1 cellular context compared by ENCODE assay signal in the genomic region with DNA sequence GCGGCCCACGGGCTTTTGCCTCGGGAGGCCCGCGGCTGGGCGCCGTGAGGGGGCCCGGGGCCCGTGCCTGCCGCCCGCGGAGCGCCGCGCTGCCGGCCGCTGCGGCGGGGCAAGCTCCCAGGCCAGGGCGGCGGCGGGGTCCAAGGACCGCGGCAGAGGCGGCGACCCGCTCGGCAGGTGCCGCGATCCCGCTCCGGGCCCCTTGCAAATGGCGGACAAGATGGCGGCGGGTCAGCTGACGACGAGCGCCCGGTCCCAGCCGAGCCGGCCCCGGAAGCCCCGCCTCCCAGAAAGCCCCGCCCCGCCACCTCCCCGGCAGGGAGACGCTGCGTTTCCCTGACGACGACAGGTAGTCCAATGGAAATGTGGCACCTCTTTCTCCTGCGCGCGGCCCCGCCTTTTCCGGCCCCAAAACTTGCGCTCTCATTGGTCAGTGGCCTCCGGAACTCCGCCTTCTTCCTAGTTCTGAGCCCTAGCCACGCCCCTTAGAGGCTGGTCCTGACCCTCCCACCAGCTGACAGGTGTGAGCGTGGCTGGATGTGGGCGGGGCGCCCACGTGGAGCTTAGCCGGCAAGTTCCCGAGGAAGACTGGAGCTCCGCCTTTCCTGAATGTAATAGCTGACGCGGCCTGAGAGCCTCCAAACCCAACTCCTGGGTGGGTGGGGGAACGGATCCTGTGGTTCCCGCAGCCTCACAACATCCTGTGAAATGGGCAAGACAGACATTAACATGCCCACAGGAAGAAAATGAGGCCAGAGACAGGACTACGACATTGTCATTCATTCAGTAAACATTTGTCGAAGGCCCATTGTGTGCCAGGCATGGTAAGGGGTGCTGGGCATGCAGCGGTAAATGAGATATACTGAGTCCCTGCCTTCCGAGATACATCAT.
TF ChIP-seq lines count a peak whose summit lies in the region.

A gene (minus strand): TSS at position 228 of the 891 bp plus-strand sequence. CDS start 232 bp downstream, outside the sequence.

TF ChIP-seq in HepG2, 621 proteins besides CTCF, POLR2A, EP300 and RAD21 (continued from another document and continues in another):
- TF ChIP-seq PHB2 (IDR thresholded peaks at IDR 0.05; ENCODE audit: partially characterized antibody) (no peak), KLF6 (CRISPR knock-in tag; IDR thresholded peaks at IDR 0.05) (peak; percentile 73), SRY (CRISPR knock-in tag; IDR thresholded peaks at IDR 0.05) (no peak), BRD4 (CRISPR knock-in tag; IDR thresholded peaks at IDR 0.05) (no peak), ARHGAP35 (CRISPR knock-in tag; IDR thresholded peaks at IDR 0.05; ENCODE audit: borderline replicate concordance) (no peak), ZNF615 (CRISPR knock-in tag; IDR thresholded peaks at IDR 0.05; ENCODE audit: borderline replicate concordance) (no peak), SMAD3 (CRISPR knock-in tag; IDR thresholded peaks at IDR 0.05) (no peak), ZBTB8A (CRISPR knock-in tag; IDR thresholded peaks at IDR 0.05; ENCODE audit: borderline replicate concordance, low read depth) (no peak), ZBTB38 (CRISPR knock-in tag; IDR thresholded peaks at IDR 0.05) (no peak), ISX (CRISPR knock-in tag; conservative IDR thresholded peaks at IDR 0.05) (no peak), TCF7L2 (IDR thresholded peaks at IDR 0.05; ENCODE audit: low read depth, low read length) (no peak), HES4 (CRISPR knock-in tag; IDR thresholded peaks at IDR 0.05; ENCODE audit: borderline replicate concordance) (no peak), ZNF207 (IDR thresholded peaks at IDR 0.05; ENCODE audit: borderline replicate concordance) (no peak), FOSL1 (CRISPR knock-in tag; IDR thresholded peaks at IDR 0.05; ENCODE audit: borderline replicate concordance) (no peak), ZNF703 (CRISPR knock-in tag; IDR thresholded peaks at IDR 0.05; ENCODE audit: borderline replicate concordance) (no peak), FOXK2 (IDR thresholded peaks at IDR 0.05) (peak; percentile 68; the same call in 1 of the 2 replicates), FOXA1 (IDR thresholded peaks at IDR 0.05) (no peak), FOXA1 (CRISPR knock-in tag; IDR thresholded peaks at IDR 0.05) (0 out of 2 replicates have a peak, but pooled peaks have one; percentile 2), ZNF570 (CRISPR knock-in tag; IDR thresholded peaks at IDR 0.05; ENCODE audit: borderline replicate concordance) (no peak), GTF2F1 (IDR thresholded peaks at IDR 0.05; ENCODE audit: low read length) (no peak), ARNT (IDR thresholded peaks at IDR 0.05) (no peak), PRPF4 (IDR thresholded peaks at IDR 0.05; ENCODE audit: low read depth, low read length, poor library complexity, severe bottlenecking) (no peak), RFX5 (IDR thresholded peaks at IDR 0.05; ENCODE audit: low read depth, low read length) (peak; percentile 53), BORCS8-MEF2B (CRISPR knock-in tag; IDR thresholded peaks at IDR 0.05) (no peak), ZNF253 (CRISPR knock-in tag; IDR thresholded peaks at IDR 0.05; ENCODE audit: borderline replicate concordance) (no peak), HOXA5 (CRISPR knock-in tag; IDR thresholded peaks at IDR 0.05) (no peak), ZNF775 (CRISPR knock-in tag; IDR thresholded peaks at IDR 0.05; ENCODE audit: borderline replicate concordance) (no peak), ADNP (CRISPR knock-in tag; IDR thresholded peaks at IDR 0.05) (peak; percentile 67; the same call in 1 of the 2 replicates), RBFOX2 (IDR thresholded peaks at IDR 0.05; ENCODE audit: low read depth, low read length) (peak; percentile 76), NR2F6 (IDR thresholded peaks at IDR 0.05) (no peak), NR2F6 (CRISPR knock-in tag; IDR thresholded peaks at IDR 0.05) (0 out of 2 replicates have a peak, but pooled peaks have one; percentile 10), CREB1 (IDR thresholded peaks at IDR 0.05) (peak; percentile 79), CREB1 (CRISPR knock-in tag; IDR thresholded peaks at IDR 0.05) (peak; percentile 78), ZNF205 (CRISPR knock-in tag; IDR thresholded peaks at IDR 0.05) (0 out of 2 replicates have a peak, but pooled peaks have one; percentile 26), ZNF17 (CRISPR knock-in tag; IDR thresholded peaks at IDR 0.05) (no peak), DMAP1 (CRISPR knock-in tag; IDR thresholded peaks at IDR 0.05) (peak; percentile 36; the same call in 1 of the 2 replicates), SYNCRIP (IDR thresholded peaks at IDR 0.05; ENCODE audit: insufficient read depth, low read depth, low read length) (no peak), SSRP1 (CRISPR knock-in tag; IDR thresholded peaks at IDR 0.05) (no peak), EHMT2 (IDR thresholded peaks at IDR 0.05; ENCODE audit: borderline replicate concordance, low read depth, low read length) (no peak), SMARCE1 (IDR thresholded peaks at IDR 0.05; ENCODE audit: borderline replicate concordance) (no peak), ATF7 (IDR thresholded peaks at IDR 0.05) (no peak), ATF7 (CRISPR knock-in tag; IDR thresholded peaks at IDR 0.05) (no peak), RNF2 (conservative IDR thresholded peaks at IDR 0.05; ENCODE audit: low read depth) (no peak), NPAS2 (CRISPR knock-in tag; IDR thresholded peaks at IDR 0.05; ENCODE audit: borderline replicate concordance) (no peak)
- TF ChIP-seq, protein P1, sequence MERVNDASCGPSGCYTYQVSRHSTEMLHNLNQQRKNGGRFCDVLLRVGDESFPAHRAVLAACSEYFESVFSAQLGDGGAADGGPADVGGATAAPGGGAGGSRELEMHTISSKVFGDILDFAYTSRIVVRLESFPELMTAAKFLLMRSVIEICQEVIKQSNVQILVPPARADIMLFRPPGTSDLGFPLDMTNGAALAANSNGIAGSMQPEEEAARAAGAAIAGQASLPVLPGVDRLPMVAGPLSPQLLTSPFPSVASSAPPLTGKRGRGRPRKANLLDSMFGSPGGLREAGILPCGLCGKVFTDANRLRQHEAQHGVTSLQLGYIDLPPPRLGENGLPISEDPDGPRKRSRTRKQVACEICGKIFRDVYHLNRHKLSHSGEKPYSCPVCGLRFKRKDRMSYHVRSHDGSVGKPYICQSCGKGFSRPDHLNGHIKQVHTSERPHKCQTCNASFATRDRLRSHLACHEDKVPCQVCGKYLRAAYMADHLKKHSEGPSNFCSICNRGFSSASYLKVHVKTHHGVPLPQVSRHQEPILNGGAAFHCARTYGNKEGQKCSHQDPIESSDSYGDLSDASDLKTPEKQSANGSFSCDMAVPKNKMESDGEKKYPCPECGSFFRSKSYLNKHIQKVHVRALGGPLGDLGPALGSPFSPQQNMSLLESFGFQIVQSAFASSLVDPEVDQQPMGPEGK (CRISPR knock-in tag; IDR thresholded peaks at IDR 0.05) = 0 out of 2 replicates have a peak, but pooled peaks have one; percentile 21
- TF ChIP-seq, protein P2, sequence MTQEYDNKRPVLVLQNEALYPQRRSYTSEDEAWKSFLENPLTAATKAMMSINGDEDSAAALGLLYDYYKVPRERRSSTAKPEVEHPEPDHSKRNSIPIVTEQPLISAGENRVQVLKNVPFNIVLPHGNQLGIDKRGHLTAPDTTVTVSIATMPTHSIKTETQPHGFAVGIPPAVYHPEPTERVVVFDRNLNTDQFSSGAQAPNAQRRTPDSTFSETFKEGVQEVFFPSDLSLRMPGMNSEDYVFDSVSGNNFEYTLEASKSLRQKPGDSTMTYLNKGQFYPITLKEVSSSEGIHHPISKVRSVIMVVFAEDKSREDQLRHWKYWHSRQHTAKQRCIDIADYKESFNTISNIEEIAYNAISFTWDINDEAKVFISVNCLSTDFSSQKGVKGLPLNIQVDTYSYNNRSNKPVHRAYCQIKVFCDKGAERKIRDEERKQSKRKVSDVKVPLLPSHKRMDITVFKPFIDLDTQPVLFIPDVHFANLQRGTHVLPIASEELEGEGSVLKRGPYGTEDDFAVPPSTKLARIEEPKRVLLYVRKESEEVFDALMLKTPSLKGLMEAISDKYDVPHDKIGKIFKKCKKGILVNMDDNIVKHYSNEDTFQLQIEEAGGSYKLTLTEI (CRISPR knock-in tag; conservative IDR thresholded peaks at IDR 0.05) = no peak
- TF ChIP-seq, protein P3, sequence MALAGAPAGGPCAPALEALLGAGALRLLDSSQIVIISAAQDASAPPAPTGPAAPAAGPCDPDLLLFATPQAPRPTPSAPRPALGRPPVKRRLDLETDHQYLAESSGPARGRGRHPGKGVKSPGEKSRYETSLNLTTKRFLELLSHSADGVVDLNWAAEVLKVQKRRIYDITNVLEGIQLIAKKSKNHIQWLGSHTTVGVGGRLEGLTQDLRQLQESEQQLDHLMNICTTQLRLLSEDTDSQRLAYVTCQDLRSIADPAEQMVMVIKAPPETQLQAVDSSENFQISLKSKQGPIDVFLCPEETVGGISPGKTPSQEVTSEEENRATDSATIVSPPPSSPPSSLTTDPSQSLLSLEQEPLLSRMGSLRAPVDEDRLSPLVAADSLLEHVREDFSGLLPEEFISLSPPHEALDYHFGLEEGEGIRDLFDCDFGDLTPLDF (CRISPR knock-in tag; IDR thresholded peaks at IDR 0.05) = no peak
- TF ChIP-seq, protein P4, sequence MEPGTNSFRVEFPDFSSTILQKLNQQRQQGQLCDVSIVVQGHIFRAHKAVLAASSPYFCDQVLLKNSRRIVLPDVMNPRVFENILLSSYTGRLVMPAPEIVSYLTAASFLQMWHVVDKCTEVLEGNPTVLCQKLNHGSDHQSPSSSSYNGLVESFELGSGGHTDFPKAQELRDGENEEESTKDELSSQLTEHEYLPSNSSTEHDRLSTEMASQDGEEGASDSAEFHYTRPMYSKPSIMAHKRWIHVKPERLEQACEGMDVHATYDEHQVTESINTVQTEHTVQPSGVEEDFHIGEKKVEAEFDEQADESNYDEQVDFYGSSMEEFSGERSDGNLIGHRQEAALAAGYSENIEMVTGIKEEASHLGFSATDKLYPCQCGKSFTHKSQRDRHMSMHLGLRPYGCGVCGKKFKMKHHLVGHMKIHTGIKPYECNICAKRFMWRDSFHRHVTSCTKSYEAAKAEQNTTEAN (CRISPR knock-in tag; conservative IDR thresholded peaks at IDR 0.05) = no peak
- TF ChIP-seq, protein P5, sequence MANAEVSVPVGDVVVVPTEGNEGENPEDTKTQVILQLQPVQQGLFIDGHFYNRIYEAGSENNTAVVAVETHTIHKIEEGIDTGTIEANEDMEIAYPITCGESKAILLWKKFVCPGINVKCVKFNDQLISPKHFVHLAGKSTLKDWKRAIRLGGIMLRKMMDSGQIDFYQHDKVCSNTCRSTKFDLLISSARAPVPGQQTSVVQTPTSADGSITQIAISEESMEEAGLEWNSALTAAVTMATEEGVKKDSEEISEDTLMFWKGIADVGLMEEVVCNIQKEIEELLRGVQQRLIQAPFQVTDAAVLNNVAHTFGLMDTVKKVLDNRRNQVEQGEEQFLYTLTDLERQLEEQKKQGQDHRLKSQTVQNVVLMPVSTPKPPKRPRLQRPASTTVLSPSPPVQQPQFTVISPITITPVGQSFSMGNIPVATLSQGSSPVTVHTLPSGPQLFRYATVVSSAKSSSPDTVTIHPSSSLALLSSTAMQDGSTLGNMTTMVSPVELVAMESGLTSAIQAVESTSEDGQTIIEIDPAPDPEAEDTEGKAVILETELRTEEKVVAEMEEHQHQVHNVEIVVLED (CRISPR knock-in tag; IDR thresholded peaks at IDR 0.05; ENCODE audit: borderline replicate concordance) = peak; percentile 71; the same call in 1 of the 2 replicates
- TF ChIP-seq, protein P6, sequence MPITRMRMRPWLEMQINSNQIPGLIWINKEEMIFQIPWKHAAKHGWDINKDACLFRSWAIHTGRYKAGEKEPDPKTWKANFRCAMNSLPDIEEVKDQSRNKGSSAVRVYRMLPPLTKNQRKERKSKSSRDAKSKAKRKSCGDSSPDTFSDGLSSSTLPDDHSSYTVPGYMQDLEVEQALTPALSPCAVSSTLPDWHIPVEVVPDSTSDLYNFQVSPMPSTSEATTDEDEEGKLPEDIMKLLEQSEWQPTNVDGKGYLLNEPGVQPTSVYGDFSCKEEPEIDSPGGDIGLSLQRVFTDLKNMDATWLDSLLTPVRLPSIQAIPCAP (CRISPR knock-in tag; IDR thresholded peaks at IDR 0.05; ENCODE audit: low read depth) = no peak
- TF ChIP-seq, protein P7, sequence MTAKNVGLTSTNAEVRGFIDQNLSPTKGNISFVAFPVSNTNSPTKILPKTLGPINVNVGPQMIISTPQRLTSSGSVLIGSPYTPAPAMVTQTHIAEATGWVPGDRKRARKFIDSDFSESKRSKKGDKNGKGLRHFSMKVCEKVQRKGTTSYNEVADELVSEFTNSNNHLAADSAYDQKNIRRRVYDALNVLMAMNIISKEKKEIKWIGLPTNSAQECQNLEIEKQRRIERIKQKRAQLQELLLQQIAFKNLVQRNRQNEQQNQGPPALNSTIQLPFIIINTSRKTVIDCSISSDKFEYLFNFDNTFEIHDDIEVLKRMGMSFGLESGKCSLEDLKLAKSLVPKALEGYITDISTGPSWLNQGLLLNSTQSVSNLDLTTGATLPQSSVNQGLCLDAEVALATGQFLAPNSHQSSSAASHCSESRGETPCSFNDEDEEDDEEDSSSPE (CRISPR knock-in tag; IDR thresholded peaks at IDR 0.05) = peak; percentile 28; the same call in 1 of the 2 replicates
- TF ChIP-seq, protein P8, sequence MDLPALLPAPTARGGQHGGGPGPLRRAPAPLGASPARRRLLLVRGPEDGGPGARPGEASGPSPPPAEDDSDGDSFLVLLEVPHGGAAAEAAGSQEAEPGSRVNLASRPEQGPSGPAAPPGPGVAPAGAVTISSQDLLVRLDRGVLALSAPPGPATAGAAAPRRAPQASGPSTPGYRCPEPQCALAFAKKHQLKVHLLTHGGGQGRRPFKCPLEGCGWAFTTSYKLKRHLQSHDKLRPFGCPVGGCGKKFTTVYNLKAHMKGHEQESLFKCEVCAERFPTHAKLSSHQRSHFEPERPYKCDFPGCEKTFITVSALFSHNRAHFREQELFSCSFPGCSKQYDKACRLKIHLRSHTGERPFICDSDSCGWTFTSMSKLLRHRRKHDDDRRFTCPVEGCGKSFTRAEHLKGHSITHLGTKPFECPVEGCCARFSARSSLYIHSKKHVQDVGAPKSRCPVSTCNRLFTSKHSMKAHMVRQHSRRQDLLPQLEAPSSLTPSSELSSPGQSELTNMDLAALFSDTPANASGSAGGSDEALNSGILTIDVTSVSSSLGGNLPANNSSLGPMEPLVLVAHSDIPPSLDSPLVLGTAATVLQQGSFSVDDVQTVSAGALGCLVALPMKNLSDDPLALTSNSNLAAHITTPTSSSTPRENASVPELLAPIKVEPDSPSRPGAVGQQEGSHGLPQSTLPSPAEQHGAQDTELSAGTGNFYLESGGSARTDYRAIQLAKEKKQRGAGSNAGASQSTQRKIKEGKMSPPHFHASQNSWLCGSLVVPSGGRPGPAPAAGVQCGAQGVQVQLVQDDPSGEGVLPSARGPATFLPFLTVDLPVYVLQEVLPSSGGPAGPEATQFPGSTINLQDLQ (CRISPR knock-in tag; IDR thresholded peaks at IDR 0.05) = no peak
- TF ChIP-seq, protein P9, sequence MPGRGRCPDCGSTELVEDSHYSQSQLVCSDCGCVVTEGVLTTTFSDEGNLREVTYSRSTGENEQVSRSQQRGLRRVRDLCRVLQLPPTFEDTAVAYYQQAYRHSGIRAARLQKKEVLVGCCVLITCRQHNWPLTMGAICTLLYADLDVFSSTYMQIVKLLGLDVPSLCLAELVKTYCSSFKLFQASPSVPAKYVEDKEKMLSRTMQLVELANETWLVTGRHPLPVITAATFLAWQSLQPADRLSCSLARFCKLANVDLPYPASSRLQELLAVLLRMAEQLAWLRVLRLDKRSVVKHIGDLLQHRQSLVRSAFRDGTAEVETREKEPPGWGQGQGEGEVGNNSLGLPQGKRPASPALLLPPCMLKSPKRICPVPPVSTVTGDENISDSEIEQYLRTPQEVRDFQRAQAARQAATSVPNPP (CRISPR knock-in tag; IDR thresholded peaks at IDR 0.05) = no peak
